Comparison of ENCODE assay signal across 13 cellular contexts in the genomic region with DNA sequence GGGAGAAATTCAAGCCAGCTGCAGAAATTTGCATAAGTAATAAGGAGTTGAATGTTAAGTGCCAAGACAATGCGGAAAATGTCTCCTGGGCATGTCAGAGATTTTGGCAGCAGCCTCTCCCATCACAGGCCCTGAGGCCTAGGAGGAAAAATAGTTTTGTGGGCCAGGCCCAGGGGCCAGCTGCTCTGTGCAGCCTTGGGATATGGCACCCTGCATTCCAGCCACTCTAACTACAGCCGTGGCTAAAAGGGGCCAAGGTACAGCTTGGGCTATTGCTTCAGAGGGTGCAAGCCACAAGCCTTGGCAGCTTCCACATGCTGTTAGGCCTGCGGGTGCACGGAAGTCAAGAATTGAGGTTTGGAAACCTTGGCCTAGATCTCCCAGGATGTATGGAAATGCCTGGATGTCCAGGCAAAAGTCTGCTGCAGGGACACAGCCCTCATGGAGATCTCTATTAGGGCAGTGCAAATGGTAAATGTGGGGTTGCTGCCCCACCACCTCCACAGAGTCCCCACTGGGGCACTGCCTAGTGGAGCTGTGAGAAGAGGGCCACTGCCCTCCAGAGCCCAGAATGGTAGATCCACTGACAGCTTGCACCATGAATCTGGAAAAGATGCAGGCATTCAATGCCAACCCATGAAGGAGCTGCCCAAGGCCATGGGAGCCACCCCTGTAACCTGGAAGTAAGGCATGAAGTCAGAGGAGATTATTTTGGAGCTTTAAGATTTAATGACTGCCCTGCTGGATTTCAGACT.
"Had no signal": no experiment of that assay in that cellular context is flagged by ENCODE, and none has a peak within 500 bp of the region (broad histone marks: within the 10 kb centered on the region; RNA-seq: fewer than 3 reads in every experiment).

No MANE protein-coding gene starts in this region.

- H3K4me3 ChIP-seq: lower lobe of right lung, testis had no signal

- H3K27me3 ChIP-seq: testis had no signal

- H3K9me3 Mint-ChIP-seq: activated naive CD8-positive, alpha-beta T cell treated with anti-CD3 and anti-CD28 coated beads for 36 hours had no signal

- H3K27ac ChIP-seq: lower lobe of right lung had no signal

- H3K27me3 Mint-ChIP-seq: activated naive CD8-positive, alpha-beta T cell treated with anti-CD3 and anti-CD28 coated beads for 36 hours; naive thymus-derived CD8-positive, alpha-beta T cell; stimulated activated naive CD8-positive, alpha-beta T cell treated with anti-CD3 and anti-CD28 coated beads, Interleukin-15, amount 100 ng/mL, for 72 hours had no signal

- H3K27ac Mint-ChIP-seq: activated naive CD8-positive, alpha-beta T cell treated with anti-CD3 and anti-CD28 coated beads for 36 hours; stimulated activated naive CD8-positive, alpha-beta T cell treated with anti-CD3 and anti-CD28 coated beads, Interleukin-15, amount 100 ng/mL, for 72 hours had no signal

- H3K4me3 Mint-ChIP-seq: activated naive CD8-positive, alpha-beta T cell treated with anti-CD3 and anti-CD28 coated beads for 36 hours; naive thymus-derived CD8-positive, alpha-beta T cell; stimulated activated naive CD8-positive, alpha-beta T cell treated with anti-CD3 and anti-CD28 coated beads, Interleukin-15, amount 100 ng/mL, for 72 hours had no signal

- H3K9me3 ChIP-seq: lower lobe of right lung, testis had no signal

- DNase-seq: activated CD4-positive, alpha-beta T cell treated with anti-CD3 and anti-CD28 coated beads, Interleukin-2, amount 50 U/mL, for 48 hours; activated CD4-positive, CD25-positive, alpha-beta regulatory T cell treated with anti-CD3 and anti-CD28 coated beads, Interleukin-2, amount 50 U/mL, for 72 hours; activated gamma-delta T cell treated with Interleukin-2 at 50 U/mL for 16 hours; activated naive CD8-positive, alpha-beta T cell treated with anti-CD3 and anti-CD28 coated beads for 36 hours; activated T-cell treated with anti-CD3 and anti-CD28 coated beads, Interleukin-2, amount 50 U/mL, for 48 hours; anterior cingulate cortex; lower lobe of right lung; naive thymus-derived CD8-positive, alpha-beta T cell; stimulated activated CD4-positive, alpha-beta T cell treated with anti-CD3 and anti-CD28 coated beads, Interleukin-15, amount 100 ng/mL, for 24 hours; stimulated activated CD4-positive, alpha-beta T cell treated with anti-CD3 and anti-CD28 coated beads, Interleukin-4, amount 100 ng/mL, for 24 hours; stimulated activated naive CD8-positive, alpha-beta T cell treated with anti-CD3 and anti-CD28 coated beads, Interleukin-15, amount 100 ng/mL, for 72 hours; SW 1271; testis had no signal

- H3K4me1 Mint-ChIP-seq: activated naive CD8-positive, alpha-beta T cell treated with anti-CD3 and anti-CD28 coated beads for 36 hours had no signal

- ATAC-seq: lower lobe of right lung; naive thymus-derived CD8-positive, alpha-beta T cell; stimulated activated naive CD8-positive, alpha-beta T cell treated with anti-CD3 and anti-CD28 coated beads, Interleukin-15, amount 100 ng/mL, for 72 hours had no signal
